In genomic region chr2:28776471-28776870, GRCh38 we compare ENCODE assay signal across 16 cellular contexts. TPM values are rescaled to one million over a fixed set of nuclear protein-coding genes. Genes with fewer than 3 reads are reported as not detected.
DNase-seq lines count a peak whose midpoint lies in the region; ATAC-seq lines count a peak whose summit lies in the region.
"Had no signal": no experiment of that assay in that cellular context is flagged by ENCODE, and none has a peak within 500 bp of the region (broad histone marks: within the 10 kb centered on the region; RNA-seq: fewer than 3 reads in every experiment).

No MANE protein-coding gene starts in this region.

- peak overlapping the region; percentile 15 to 31 for H3K27ac Mint-ChIP-seq in activated naive CD4-positive, alpha-beta T cell treated with anti-CD3 and anti-CD28 coated beads, Interleukin-2, amount 50 U/mL, for 72 hours
- H3K27ac Mint-ChIP-seq in activated naive CD4-positive, alpha-beta T cell treated with anti-CD3 and anti-CD28 coated beads for 36 hours: no peak overlapping the region
- peak overlapping the region; percentile 52 for H3K27ac Mint-ChIP-seq in activated naive CD8-positive, alpha-beta T cell treated with anti-CD3 and anti-CD28 coated beads, Interleukin-2, amount 50 U/mL, for 24 hours
- H3K27ac Mint-ChIP-seq in naive B cell: peak overlapping the region in 5 of 6 donors; percentile 28 to 83 (median 65)
- H3K27ac Mint-ChIP-seq in stimulated activated naive B cell treated with anti-CD40 and anti-IgM and Interleukin-4, amounts not matched to agents 10 μg/mL and 1 μg/mL and 100 μg/mL, for 72 hours: peak overlapping the region; percentile 76

- H3K9me3 Mint-ChIP-seq in activated naive CD4-positive, alpha-beta T cell treated with anti-CD3 and anti-CD28 coated beads, Interleukin-2, amount 50 U/mL, for 72 hours: no peaks in the 10 kb centered on the region
- H3K9me3 Mint-ChIP-seq in activated naive CD4-positive, alpha-beta T cell treated with anti-CD3 and anti-CD28 coated beads for 36 hours: no peaks in the 10 kb centered on the region
- H3K9me3 Mint-ChIP-seq in activated naive CD8-positive, alpha-beta T cell treated with anti-CD3 and anti-CD28 coated beads, Interleukin-2, amount 50 U/mL, for 24 hours: no peaks in the 10 kb centered on the region
- no peaks in the 10 kb centered on the region for H3K9me3 Mint-ChIP-seq in naive B cell
- H3K9me3 Mint-ChIP-seq in stimulated activated naive B cell treated with anti-CD40 and anti-IgM and Interleukin-4, amounts not matched to agents 10 μg/mL and 1 μg/mL and 100 μg/mL, for 72 hours: no peaks in the 10 kb centered on the region

- peak in 1 of 2 donors; percentile 47 for ATAC-seq in activated naive CD4-positive, alpha-beta T cell treated with anti-CD3 and anti-CD28 coated beads, Interleukin-2, amount 50 U/mL, for 72 hours
- ATAC-seq in activated naive CD8-positive, alpha-beta T cell treated with anti-CD3 and anti-CD28 coated beads, Interleukin-2, amount 50 U/mL, for 24 hours: no peak
- ATAC-seq in naive B cell (ENCODE audit: low read depth in 2 of 2): no peak
- no peak for ATAC-seq in stimulated activated naive B cell treated with anti-CD40 and anti-IgM and Interleukin-4, amounts not matched to agents 10 μg/mL and 1 μg/mL and 100 μg/mL, for 72 hours (replicated peaks)
- ATAC-seq: A549, HCT116 had no signal

- peaks cover 53% of the 10 kb centered on the region for H3K4me1 Mint-ChIP-seq in activated naive CD4-positive, alpha-beta T cell treated with anti-CD3 and anti-CD28 coated beads for 36 hours (ENCODE audit: low read depth)
- H3K4me1 Mint-ChIP-seq in activated naive CD8-positive, alpha-beta T cell treated with anti-CD3 and anti-CD28 coated beads, Interleukin-2, amount 50 U/mL, for 24 hours: peaks cover 42% of the 10 kb centered on the region
- H3K4me1 Mint-ChIP-seq in naive B cell: peaks cover 11 to 32% (median 31%) of the 10 kb centered on the region in 3 donors
- peaks cover 5 to 30% of the 10 kb centered on the region in 2 donors for H3K4me1 Mint-ChIP-seq in stimulated activated naive B cell treated with anti-CD40 and anti-IgM and Interleukin-4, amounts not matched to agents 10 μg/mL and 1 μg/mL and 100 μg/mL, for 72 hours

- H3K36me3 Mint-ChIP-seq in activated naive CD4-positive, alpha-beta T cell treated with anti-CD3 and anti-CD28 coated beads, Interleukin-2, amount 50 U/mL, for 72 hours: no peaks in the 10 kb centered on the region
- peaks cover 25% of the 10 kb centered on the region for H3K36me3 Mint-ChIP-seq in activated naive CD4-positive, alpha-beta T cell treated with anti-CD3 and anti-CD28 coated beads for 36 hours (ENCODE audit: low read depth)
- H3K36me3 Mint-ChIP-seq in activated naive CD8-positive, alpha-beta T cell treated with anti-CD3 and anti-CD28 coated beads, Interleukin-2, amount 50 U/mL, for 24 hours (ENCODE audit: low read depth): peaks cover 36% of the 10 kb centered on the region
- H3K36me3 Mint-ChIP-seq in naive B cell: no peaks in the 10 kb centered on the region
- peaks cover 2 to 16% of the 10 kb centered on the region in 2 donors for H3K36me3 Mint-ChIP-seq in stimulated activated naive B cell treated with anti-CD40 and anti-IgM and Interleukin-4, amounts not matched to agents 10 μg/mL and 1 μg/mL and 100 μg/mL, for 72 hours

- intact Hi-C loops in activated naive CD4-positive, alpha-beta T cell treated with anti-CD3 and anti-CD28 coated beads for 36 hours (cut with micrococcal nuclease): no loop called here

- no peak overlapping the region for H3K4me3 Mint-ChIP-seq in activated naive CD4-positive, alpha-beta T cell treated with anti-CD3 and anti-CD28 coated beads for 36 hours
- H3K4me3 Mint-ChIP-seq in activated naive CD8-positive, alpha-beta T cell treated with anti-CD3 and anti-CD28 coated beads, Interleukin-2, amount 50 U/mL, for 24 hours: no peak overlapping the region
- H3K4me3 Mint-ChIP-seq in naive B cell: no peak overlapping the region
- H3K4me3 Mint-ChIP-seq in stimulated activated naive B cell treated with anti-CD40 and anti-IgM and Interleukin-4, amounts not matched to agents 10 μg/mL and 1 μg/mL and 100 μg/mL, for 72 hours: no peak overlapping the region

- H3K27me3 Mint-ChIP-seq in activated naive CD4-positive, alpha-beta T cell treated with anti-CD3 and anti-CD28 coated beads for 36 hours (ENCODE audit: low read depth): no peaks in the 10 kb centered on the region
- H3K27me3 Mint-ChIP-seq in activated naive CD8-positive, alpha-beta T cell treated with anti-CD3 and anti-CD28 coated beads, Interleukin-2, amount 50 U/mL, for 24 hours: no peaks in the 10 kb centered on the region
- H3K27me3 Mint-ChIP-seq in naive B cell: no peaks in the 10 kb centered on the region
- no peaks in the 10 kb centered on the region for H3K27me3 Mint-ChIP-seq in stimulated activated naive B cell treated with anti-CD40 and anti-IgM and Interleukin-4, amounts not matched to agents 10 μg/mL and 1 μg/mL and 100 μg/mL, for 72 hours

- no peak for DNase-seq in activated naive CD4-positive, alpha-beta T cell treated with anti-CD3 and anti-CD28 coated beads, Interleukin-2, amount 50 U/mL, for 72 hours (ENCODE audit: low spot score in 2 of 2)
- no peak for DNase-seq in activated naive CD4-positive, alpha-beta T cell treated with anti-CD3 and anti-CD28 coated beads for 36 hours
- DNase-seq in activated naive CD8-positive, alpha-beta T cell treated with anti-CD3 and anti-CD28 coated beads, Interleukin-2, amount 50 U/mL, for 24 hours: no peak
- DNase-seq in naive B cell: no peak
- DNase-seq in stimulated activated naive B cell treated with anti-CD40 and anti-IgM and Interleukin-4, amounts not matched to agents 10 μg/mL and 1 μg/mL and 100 μg/mL, for 72 hours: no peak
- DNase-seq in activated effector memory CD4-positive, alpha-beta T cell treated with anti-CD3 and anti-CD28 coated beads, Interleukin-2, amount 50 U/mL, for 16 hours: no peak
- no peak for DNase-seq in activated CD4-positive, CD25-positive, alpha-beta regulatory T cell treated with anti-CD3 and anti-CD28 coated beads, Interleukin-2, amount 50 U/mL, for 72 hours
- DNase-seq: DMS79 treated with DMSO at 0.1 percent for 48 hours, GM23248, NCI-H1105, NCI-H1930, NCI-H446, NCI-H69, OCI-M1 had no signal

- CTCF ChIA-PET in activated naive CD4-positive, alpha-beta T cell treated with anti-CD3 and anti-CD28 coated beads for 36 hours (lab: Charles Lee): interaction anchor here (0.6 to 1.4 kb wide), 2 partner anchors 182 to 1228 kb away, joined by 3 to 5 read pairs; no protein-coding TSS in a partner anchor

RNA-seq across cellular contexts. Expression of gene PPP1CB, which starts 24.8 kb away (rescaled TPM):
- 100 to 1,000 TPM; 185 to 201 TPM for total RNA-seq in activated naive CD4-positive, alpha-beta T cell treated with anti-CD3 and anti-CD28 coated beads, Interleukin-2, amount 50 U/mL, for 72 hours
- 100 to 1,000 TPM; 235 to 239 TPM for total RNA-seq in activated naive CD4-positive, alpha-beta T cell treated with anti-CD3 and anti-CD28 coated beads for 36 hours
- polyA plus RNA-seq in naive B cell (ENCODE audit: low read depth in 6 of 6): 10 to 100 TPM; 62.4 to 93.3 (median 86.9) TPM

RNA-seq across cellular contexts. Expression of gene SPDYA, which starts 34.2 kb away (rescaled TPM):
- total RNA-seq in activated naive CD4-positive, alpha-beta T cell treated with anti-CD3 and anti-CD28 coated beads, Interleukin-2, amount 50 U/mL, for 72 hours: 1 to 10 TPM; 1.8 to 2.0 TPM
- 1 to 10 TPM; 1.8 to 2.0 TPM for total RNA-seq in activated naive CD4-positive, alpha-beta T cell treated with anti-CD3 and anti-CD28 coated beads for 36 hours
- under 1 TPM in 3 of 6 donors, not detected in 3; 0.29 to 0.41 (median 0.37) TPM for polyA plus RNA-seq in naive B cell (ENCODE audit: low read depth in 6 of 6)
- total RNA-seq: GM23248 had no signal
